1 cellular context compared by ENCODE assay signal in the genomic region with DNA sequence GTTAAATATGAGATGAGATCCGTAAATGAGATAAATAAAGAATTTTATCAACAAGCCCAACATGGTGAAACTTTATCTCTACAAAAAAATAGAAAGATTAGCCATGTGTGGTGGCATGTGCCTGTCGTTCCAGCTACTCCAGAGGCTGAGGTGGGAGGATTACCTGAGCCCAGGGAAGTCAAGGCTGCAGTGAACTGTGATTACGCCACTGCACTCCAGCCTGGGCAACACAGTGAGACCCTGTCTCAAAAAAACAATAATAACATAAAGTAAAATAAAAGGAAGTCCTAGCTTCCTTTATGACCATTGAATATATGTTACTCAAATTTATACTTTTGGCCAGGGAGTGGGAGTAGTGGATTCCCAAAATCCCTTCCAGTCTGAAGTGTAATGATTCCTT.
TF ChIP-seq lines count a peak whose summit lies in the region.

No MANE protein-coding gene starts in this region.

TF ChIP-seq in HepG2, 621 proteins besides CTCF, POLR2A, EP300 and RAD21:
- TF ChIP-seq SAFB2 (CRISPR knock-in tag; IDR thresholded peaks at IDR 0.05; ENCODE audit: borderline replicate concordance, low read depth), result no peak
- peak; percentile 45; the same call in 1 of the 2 replicates for TF ChIP-seq ZNF121 (CRISPR knock-in tag; IDR thresholded peaks at IDR 0.05)
- TF ChIP-seq REPIN1 (CRISPR knock-in tag; IDR thresholded peaks at IDR 0.05; ENCODE audit: borderline replicate concordance, low read depth), result no peak
- TF ChIP-seq, protein P1, sequence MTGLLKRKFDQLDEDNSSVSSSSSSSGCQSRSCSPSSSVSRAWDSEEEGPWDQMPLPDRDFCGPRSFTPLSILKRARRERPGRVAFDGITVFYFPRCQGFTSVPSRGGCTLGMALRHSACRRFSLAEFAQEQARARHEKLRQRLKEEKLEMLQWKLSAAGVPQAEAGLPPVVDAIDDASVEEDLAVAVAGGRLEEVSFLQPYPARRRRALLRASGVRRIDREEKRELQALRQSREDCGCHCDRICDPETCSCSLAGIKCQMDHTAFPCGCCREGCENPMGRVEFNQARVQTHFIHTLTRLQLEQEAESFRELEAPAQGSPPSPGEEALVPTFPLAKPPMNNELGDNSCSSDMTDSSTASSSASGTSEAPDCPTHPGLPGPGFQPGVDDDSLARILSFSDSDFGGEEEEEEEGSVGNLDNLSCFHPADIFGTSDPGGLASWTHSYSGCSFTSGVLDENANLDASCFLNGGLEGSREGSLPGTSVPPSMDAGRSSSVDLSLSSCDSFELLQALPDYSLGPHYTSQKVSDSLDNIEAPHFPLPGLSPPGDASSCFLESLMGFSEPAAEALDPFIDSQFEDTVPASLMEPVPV (CRISPR knock-in tag; IDR thresholded peaks at IDR 0.05), result no peak
- TF ChIP-seq ZNF24 (IDR thresholded peaks at IDR 0.05), result no peak
TF ChIP-seq in HepG2: peak in this region for 1.
